In the genomic region with DNA sequence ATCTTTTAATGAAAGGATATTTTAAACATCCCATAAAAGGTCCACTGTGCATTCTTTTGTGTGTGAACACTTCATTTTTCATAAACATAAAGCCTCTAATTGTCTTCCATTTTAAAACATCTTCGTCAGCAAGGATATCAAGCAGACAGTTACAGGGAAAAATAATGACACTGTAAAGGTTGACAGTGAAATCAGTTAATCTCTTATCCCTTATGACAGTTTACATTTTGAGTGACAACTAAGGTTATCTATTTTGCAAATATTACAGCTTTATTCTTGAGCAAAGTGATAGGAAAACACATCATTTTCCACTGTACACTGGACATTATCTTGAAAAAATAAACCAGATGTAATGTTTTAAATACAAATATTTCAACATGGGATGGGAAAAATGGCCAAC, we compare ENCODE assay signal across 27 cellular contexts.
"Had no signal": no experiment of that assay in that cellular context is flagged by ENCODE, and none has a peak within 500 bp of the region (broad histone marks: within the 10 kb centered on the region; RNA-seq: fewer than 3 reads in every experiment).

No MANE protein-coding gene starts in this region.

- H3K9me3 ChIP-seq: colonic mucosa, esophagus muscularis mucosa, esophagus squamous epithelium, gastrocnemius medialis, gastroesophageal sphincter, heart left ventricle, heart right ventricle had no signal

- H3K27ac ChIP-seq: colonic mucosa, coronary artery, dorsolateral prefrontal cortex, epithelial cell of prostate, esophagus muscularis mucosa, esophagus squamous epithelium, foreskin keratinocyte, gastrocnemius medialis, gastroesophageal sphincter, heart left ventricle, heart right ventricle had no signal

- H3K27me3 ChIP-seq: colonic mucosa, dorsolateral prefrontal cortex, esophagus muscularis mucosa, esophagus squamous epithelium, foreskin keratinocyte, gastrocnemius medialis, gastroesophageal sphincter, heart left ventricle, heart right ventricle had no signal

- H3K4me3 ChIP-seq: colonic mucosa, coronary artery, dorsolateral prefrontal cortex, esophagus muscularis mucosa, esophagus squamous epithelium, gastrocnemius medialis, gastroesophageal sphincter, heart left ventricle, heart right ventricle had no signal

- DNase-seq: colonic mucosa; cortex of kidney; dermis blood vessel endothelial cell; dorsolateral prefrontal cortex; effector CD4-positive, alpha-beta T cell; effector CD8-positive, alpha-beta T cell; effector memory CD4-positive, alpha-beta T cell; effector memory CD8-positive, alpha-beta T cell; endodermal cell; erythroblast; esophagus squamous epithelium; foreskin fibroblast; foreskin keratinocyte; foreskin melanocyte; gastrocnemius medialis; glutamatergic neuron; head of caudate nucleus; heart left ventricle; heart right ventricle had no signal

- H3K36me3 ChIP-seq: colonic mucosa, esophagus muscularis mucosa, esophagus squamous epithelium, gastrocnemius medialis, gastroesophageal sphincter, heart left ventricle, heart right ventricle had no signal

- FAIRE-seq: colon, endometrium, endothelial cell of umbilical vein, frontal cortex had no signal
